ENCODE assay signal across 25 cellular contexts in the genomic region with DNA sequence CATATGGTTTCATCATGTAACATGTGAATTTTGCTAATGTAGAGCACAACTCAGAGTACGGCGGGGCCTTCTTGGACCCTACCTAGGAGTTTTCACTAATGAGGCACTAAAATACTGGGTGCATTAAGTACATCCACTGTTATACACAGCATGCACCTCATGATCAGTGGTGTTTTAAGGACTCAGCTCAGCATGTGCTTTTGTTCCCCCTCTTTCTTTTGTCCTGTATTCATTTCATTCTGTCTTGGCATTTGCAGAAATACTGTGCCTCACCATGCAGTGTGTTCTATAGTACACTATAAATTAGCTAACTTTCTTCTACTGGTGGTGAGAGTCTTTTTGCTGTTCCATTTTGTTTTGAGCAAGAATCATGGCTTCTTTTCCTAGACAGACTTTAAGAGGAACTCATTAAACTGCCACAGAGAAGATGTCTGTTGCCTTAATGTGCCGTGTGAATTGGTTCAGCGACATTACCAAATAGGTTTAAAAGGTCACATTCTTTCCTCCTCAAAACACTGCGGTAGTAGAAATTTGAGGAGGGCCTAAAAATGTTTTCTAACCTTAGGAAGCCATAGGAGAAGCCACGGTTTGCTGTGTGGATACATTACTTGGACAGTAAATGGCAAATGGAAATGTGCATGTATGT.
"Had no signal": no experiment of that assay in that cellular context is flagged by ENCODE, and none has a peak within 500 bp of the region (broad histone marks: within the 10 kb centered on the region; RNA-seq: fewer than 3 reads in every experiment).

No MANE protein-coding gene starts in this region.

- H3K4me3 Mint-ChIP-seq: activated T-cell treated with anti-CD3 and anti-CD28 coated beads, Interleukin-2, amount 50 U/mL, for 24 hours; activated T-helper 17 cell treated with anti-CD3 and anti-CD28 coated beads, Interleukin-2, amount 50 U/mL, for 72 hours; effector memory CD8-positive, alpha-beta T cell; naive thymus-derived CD4-positive, alpha-beta T cell; stimulated activated memory B cell treated with anti-CD40 and anti-IgM and Interleukin-4, amounts not matched to agents 10 μg/mL and 1 μg/mL and 100 μg/mL, for 72 hours had no signal

- H3K4me2 ChIP-seq: smooth muscle cell had no signal

- H3K27me3 Mint-ChIP-seq: stimulated activated memory B cell treated with anti-CD40 and anti-IgM and Interleukin-4, amounts not matched to agents 10 μg/mL and 1 μg/mL and 100 μg/mL, for 72 hours had no signal

- H3K27ac Mint-ChIP-seq: activated naive CD4-positive, alpha-beta T cell treated with anti-CD3 and anti-CD28 coated beads, Interleukin-2, amount 50 U/mL, for 72 hours; activated T-cell treated with anti-CD3 and anti-CD28 coated beads, Interleukin-2, amount 50 U/mL, for 24 hours; activated T-helper 17 cell treated with anti-CD3 and anti-CD28 coated beads, Interleukin-2, amount 50 U/mL, for 72 hours; effector memory CD8-positive, alpha-beta T cell; naive thymus-derived CD4-positive, alpha-beta T cell; stimulated activated memory B cell treated with anti-CD40 and anti-IgM and Interleukin-4, amounts not matched to agents 10 μg/mL and 1 μg/mL and 100 μg/mL, for 72 hours had no signal

- H3K36me3 Mint-ChIP-seq: activated naive CD4-positive, alpha-beta T cell treated with anti-CD3 and anti-CD28 coated beads, Interleukin-2, amount 50 U/mL, for 72 hours had no signal

- H3K36me3 ChIP-seq: adrenal gland, ascending aorta, esophagus squamous epithelium, heart left ventricle, pancreas, upper lobe of left lung, WERI-Rb-1 had no signal

- ATAC-seq: activated naive CD4-positive, alpha-beta T cell treated with anti-CD3 and anti-CD28 coated beads, Interleukin-2, amount 50 U/mL, for 72 hours; activated T-helper 17 cell treated with anti-CD3 and anti-CD28 coated beads, Interleukin-2, amount 50 U/mL, for 72 hours; effector memory CD8-positive, alpha-beta T cell; heart left ventricle; left lobe of liver; naive thymus-derived CD4-positive, alpha-beta T cell; pancreas; sciatic nerve; SK-N-SH treated with all-trans-retinoic acid at 6 μM for 48 hours; stimulated activated memory B cell treated with anti-CD40 and anti-IgM and Interleukin-4, amounts not matched to agents 10 μg/mL and 1 μg/mL and 100 μg/mL, for 72 hours had no signal

- H3K4me3 ChIP-seq: adrenal gland, ascending aorta, esophagus squamous epithelium, heart left ventricle, lung, pancreas, smooth muscle cell, testis, upper lobe of left lung had no signal

- H3K27ac ChIP-seq: adrenal gland, ascending aorta, esophagus squamous epithelium, heart left ventricle, pancreas, testis, upper lobe of left lung, WERI-Rb-1 had no signal

- H3K4me1 ChIP-seq: adrenal gland, ascending aorta, testis had no signal

- H3K9me3 ChIP-seq: adrenal gland, ascending aorta, esophagus squamous epithelium, heart left ventricle, pancreas, testis, upper lobe of left lung had no signal

- DNase-seq: activated CD4-positive, alpha-beta T cell treated with anti-CD3 and anti-CD28 coated beads for 1 hour; activated CD8-positive, alpha-beta memory T cell treated with anti-CD3 and anti-CD28 coated beads for 24 hours; activated CD8-positive, alpha-beta memory T cell treated with anti-CD3 and anti-CD28 coated beads, Interleukin-2, amount 50 U/mL, for 4 hours; activated T-cell treated with anti-CD3 and anti-CD28 coated beads, Interleukin-2, amount 50 U/mL, for 24 hours; adrenal gland; central memory CD4-positive, alpha-beta T cell; effector memory CD8-positive, alpha-beta T cell; esophagus squamous epithelium; heart left ventricle; kidney; naive thymus-derived CD4-positive, alpha-beta T cell; pancreas; stimulated activated CD4-positive, alpha-beta T cell treated with anti-CD3 and anti-CD28 coated beads, Interleukin-15, amount 100 ng/mL, for 24 hours; testis; upper lobe of left lung; WERI-Rb-1 had no signal

- FAIRE-seq: kidney, pancreas had no signal

- H3K27me3 ChIP-seq: adrenal gland, ascending aorta, esophagus squamous epithelium, heart left ventricle, pancreas, testis, upper lobe of left lung had no signal

- H3K9me3 Mint-ChIP-seq: activated naive CD4-positive, alpha-beta T cell treated with anti-CD3 and anti-CD28 coated beads, Interleukin-2, amount 50 U/mL, for 72 hours; activated T-cell treated with anti-CD3 and anti-CD28 coated beads, Interleukin-2, amount 50 U/mL, for 24 hours; activated T-helper 17 cell treated with anti-CD3 and anti-CD28 coated beads, Interleukin-2, amount 50 U/mL, for 72 hours; effector memory CD8-positive, alpha-beta T cell; naive thymus-derived CD4-positive, alpha-beta T cell; stimulated activated memory B cell treated with anti-CD40 and anti-IgM and Interleukin-4, amounts not matched to agents 10 μg/mL and 1 μg/mL and 100 μg/mL, for 72 hours had no signal
